In genomic region chr11:75429902-75430691, GRCh38 we compare ENCODE assay signal across 8 cellular contexts. TPM values are rescaled to one million over a fixed set of nuclear protein-coding genes. Genes with fewer than 3 reads are reported as not detected.
DNase-seq lines count a peak whose midpoint lies in the region; ATAC-seq and TF ChIP-seq lines count a peak whose summit lies in the region.

No MANE protein-coding gene starts in this region.

- ATAC-seq in GM23338: peak; percentile 24
- no peak for ATAC-seq in HG03378 (IDR thresholded peaks at IDR 0.05; ENCODE audit: unreplicated experiment)

- peak overlapping the region; percentile 67 for H3K4me3 Mint-ChIP-seq in GM23338
- H3K4me3 Mint-ChIP-seq in nephron: peak overlapping the region; percentile 82 to 89 (median 86)

- TF ChIP-seq CTCF in GM23338 (conservative IDR thresholded peaks at IDR 0.05; ENCODE audit: low read depth in 2 of 2): 0 out of 4 replicates have a peak, but pooled peaks of 1 of the 2 experiments have one; percentile 10
- no peak for TF ChIP-seq CTCF in nephron (IDR thresholded peaks at IDR 0.05; ENCODE audit: unreplicated experiment in 3 of 3)

- H3K4me1 ChIP-seq in GM23338 (ENCODE audit: insufficient read depth) (peaks cover 10% of the 10 kb centered on the region), subcutaneous abdominal adipose tissue (ENCODE audit: control insufficient read depth in 5 of 5, insufficient read depth in 5 of 5, low read length in 5 of 5) (peaks cover 2 to 37% (median 29%) of the 10 kb centered on the region in 5 donors)

- H3K4me2 ChIP-seq in GM23338: peak overlapping the region; percentile 75

- no peaks in the 10 kb centered on the region for H3K9me2 ChIP-seq in GM23338 (ENCODE audit: insufficient read depth)

- no peak overlapping the region for H3K27ac ChIP-seq in GM23338 (ENCODE audit: low read depth)
- no peak overlapping the region for H3K27ac ChIP-seq in subcutaneous abdominal adipose tissue (ENCODE audit: low read depth, low read length)

- H3K79me2 ChIP-seq in GM23338 (replicated peaks; ENCODE audit: insufficient read depth): no peaks in the 10 kb centered on the region

- H3K4me1 Mint-ChIP-seq in GM23338 (peaks cover 26% of the 10 kb centered on the region), nephron (peaks cover 13% of the 10 kb centered on the region)

- peaks cover 66% of the 10 kb centered on the region for H3K27me3 ChIP-seq in GM23338 (ENCODE audit: insufficient read depth)
- H3K27me3 ChIP-seq in subcutaneous abdominal adipose tissue (ENCODE audit: control insufficient read depth in 5 of 5, insufficient read depth in 4 of 5, low read length in 5 of 5): peaks cover 0 to 25% (median 3%) of the 10 kb centered on the region in 5 donors

- H3K9ac ChIP-seq in subcutaneous abdominal adipose tissue (ENCODE audit: low read length in 5 of 5): peak overlapping the region in 1 of 5 donors; percentile 17

- peaks cover 0 to 8% (median 5%) of the 10 kb centered on the region in 5 donors for H3K9me3 ChIP-seq in subcutaneous abdominal adipose tissue (ENCODE audit: control insufficient read depth in 5 of 5, low read length in 5 of 5)

- H3F3A ChIP-seq in GM23338 (replicated peaks; ENCODE audit: low read depth): peaks cover 6% of the 10 kb centered on the region; the same call in 1 of the 2 replicates

- H3K36me3 ChIP-seq in GM23338 (ENCODE audit: insufficient read depth) (no peaks in the 10 kb centered on the region), subcutaneous abdominal adipose tissue (ENCODE audit: control insufficient read depth in 5 of 5, insufficient read depth in 5 of 5, low read length in 5 of 5) (peaks cover 0 to 11% (median 8%) of the 10 kb centered on the region in 5 donors)

- peaks cover 21% of the 10 kb centered on the region for H3K9me3 Mint-ChIP-seq in GM23338
- H3K9me3 Mint-ChIP-seq in nephron: peaks cover 11% of the 10 kb centered on the region

- peak overlapping the region; percentile 92 for H2AFZ ChIP-seq in GM23338

- peak; percentile 53 for DNase-seq in Ammon's horn (ENCODE audit: low spot score)
- DNase-seq in GM23338 (ENCODE audit: low spot score): peak; percentile 74
- DNase-seq in NOMO-1 (lab: John Stamatoyannopoulos, UW; ENCODE audit: unreplicated experiment in 2 of 2): peak; percentile 77
- DNase-seq in activated T-cell treated with anti-CD3 and anti-CD28 coated beads, Interleukin-2, amount 50 U/mL, for 48 hours: peak; percentile 69 to 80
- peak; percentile 57 for DNase-seq in fibroblast of gingiva (ENCODE audit: low read depth)

- H3K27ac Mint-ChIP-seq in GM23338: no peak overlapping the region
- no peak overlapping the region for H3K27ac Mint-ChIP-seq in nephron

- H3K4me3 ChIP-seq in GM23338: peak overlapping the region; percentile 52
- peak overlapping the region in 4 of 5 donors; percentile 46 to 66 (median 60) for H3K4me3 ChIP-seq in subcutaneous abdominal adipose tissue (ENCODE audit: low read depth in 1 of 5, low read length in 5 of 5)

- no peaks in the 10 kb centered on the region; the same call in 1 of the 2 replicates for H4K20me1 ChIP-seq in GM23338 (replicated peaks; ENCODE audit: insufficient read depth)

- peaks cover 20% of the 10 kb centered on the region for H3K36me3 Mint-ChIP-seq in GM23338 (ENCODE audit: low read depth)
- peaks cover 13% of the 10 kb centered on the region for H3K36me3 Mint-ChIP-seq in nephron (ENCODE audit: low read depth)

- H3K27me3 Mint-ChIP-seq in GM23338 (ENCODE audit: insufficient read depth, low read depth, poor library complexity) (peaks cover 67% of the 10 kb centered on the region), nephron (ENCODE audit: low read depth) (peaks cover 76% of the 10 kb centered on the region)

TF ChIP-seq in GM23338, 12 proteins besides CTCF, POLR2A, EP300 and RAD21:
- TF ChIP-seq REST (IDR thresholded peaks at IDR 0.05; ENCODE audit: unreplicated experiment) (peak; percentile 48), POLR2AphosphoS5 (IDR thresholded peaks at IDR 0.05; ENCODE audit: low read depth) (no peak), CREB1 (CRISPR knock-in tag; IDR thresholded peaks at IDR 0.05; ENCODE audit: low read depth) (peak; percentile 66; the same call in 1 of the 2 replicates)

RNA-seq across cellular contexts. Expression of gene KLHL35, which starts 2.9 kb away (rescaled TPM):
- 0.28 and 1.1 TPM in 2 replicates for total RNA-seq in GM23338 (2014; rRNA removed; shearing (Covaris generic))
- 0.10 TPM in 1 of 2 replicates, not detected in the other for polyA plus RNA-seq in GM23338 (2016; fragmentation: Nextera tagmentation; extraction: Ambion mirVana)

RNA-seq across cellular contexts. Expression of gene RPS3, which starts 30.8 kb away (rescaled TPM):
- 1,200 and 1,745 TPM in 2 replicates for total RNA-seq in GM23338 (2014; rRNA removed; shearing (Covaris generic))
- polyA plus RNA-seq in GM23338 (2016; fragmentation: Nextera tagmentation; extraction: Ambion mirVana): 2,793 and 2,848 TPM in 2 replicates
